Comparison of ENCODE assay signal across 1 cellular context in genomic region chr5:179776413-179776938, GRCh38.
TF ChIP-seq lines count a peak whose summit lies in the region.

No MANE protein-coding gene starts in this region.

TF ChIP-seq in endothelial cell of umbilical vein, 7 proteins besides CTCF, POLR2A, EP300 and RAD21:
- no peak for TF ChIP-seq MAX (IDR thresholded peaks at IDR 0.05; ENCODE audit: insufficient read depth, insufficient read length)
